In the genomic region with DNA sequence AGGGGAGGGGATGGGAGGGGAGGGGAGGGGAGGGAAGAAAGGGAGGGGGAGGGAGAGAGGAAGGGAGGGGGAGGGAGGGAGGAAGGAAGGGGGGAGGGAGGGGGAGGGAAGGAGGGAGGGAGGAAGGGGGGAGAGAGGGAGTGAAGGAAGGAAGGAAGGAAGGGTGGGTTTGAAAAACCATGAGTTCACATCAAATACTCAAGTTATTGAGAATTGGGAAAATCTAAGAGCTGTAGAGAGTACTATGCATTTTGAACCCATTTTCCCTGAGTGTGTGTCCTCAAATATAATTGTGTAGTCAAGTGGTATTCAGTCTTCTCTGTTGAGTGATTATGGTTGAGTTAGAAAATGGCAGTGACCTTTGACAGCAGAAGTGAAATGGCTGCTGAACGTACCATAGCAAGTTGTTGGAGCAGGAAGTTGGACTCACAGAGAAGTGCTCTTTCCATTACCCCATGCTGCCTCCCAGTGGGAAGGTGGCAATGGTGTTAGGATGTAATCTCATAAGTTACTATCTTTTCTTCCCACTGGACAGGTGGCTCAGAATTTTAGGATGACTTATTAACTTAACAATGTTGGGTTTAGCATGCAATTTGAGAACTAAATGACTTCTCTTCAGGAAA, we compare ENCODE assay signal across 2 cellular contexts.
A peak's percentile ranks its signal among the peaks of the same experiment; 100 is the strongest.
TF ChIP-seq lines count a peak whose summit lies in the region.

No MANE protein-coding gene starts in this region.

TF ChIP-seq in K562, 482 proteins besides CTCF, POLR2A, EP300 and RAD21 (continued from another document):
- TF ChIP-seq SMC3 (conservative IDR thresholded peaks at IDR 0.05; ENCODE audit: insufficient read depth, low read depth, low read length) (peak; percentile 53), ETS2 (tag; IDR thresholded peaks at IDR 0.05; ENCODE audit: borderline replicate concordance, poor library complexity, severe bottlenecking) (no peak)
TF ChIP-seq in K562: peak in this region for 6.

TF ChIP-seq in liver, 16 proteins besides CTCF, POLR2A, EP300 and RAD21 (continued from another document):
- no peak for TF ChIP-seq ZBTB33 (IDR thresholded peaks at IDR 0.05)
- TF ChIP-seq, protein P1, sequence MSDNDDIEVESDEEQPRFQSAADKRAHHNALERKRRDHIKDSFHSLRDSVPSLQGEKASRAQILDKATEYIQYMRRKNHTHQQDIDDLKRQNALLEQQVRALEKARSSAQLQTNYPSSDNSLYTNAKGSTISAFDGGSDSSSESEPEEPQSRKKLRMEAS (IDR thresholded peaks at IDR 0.05) = no peak
